In the genomic region with DNA sequence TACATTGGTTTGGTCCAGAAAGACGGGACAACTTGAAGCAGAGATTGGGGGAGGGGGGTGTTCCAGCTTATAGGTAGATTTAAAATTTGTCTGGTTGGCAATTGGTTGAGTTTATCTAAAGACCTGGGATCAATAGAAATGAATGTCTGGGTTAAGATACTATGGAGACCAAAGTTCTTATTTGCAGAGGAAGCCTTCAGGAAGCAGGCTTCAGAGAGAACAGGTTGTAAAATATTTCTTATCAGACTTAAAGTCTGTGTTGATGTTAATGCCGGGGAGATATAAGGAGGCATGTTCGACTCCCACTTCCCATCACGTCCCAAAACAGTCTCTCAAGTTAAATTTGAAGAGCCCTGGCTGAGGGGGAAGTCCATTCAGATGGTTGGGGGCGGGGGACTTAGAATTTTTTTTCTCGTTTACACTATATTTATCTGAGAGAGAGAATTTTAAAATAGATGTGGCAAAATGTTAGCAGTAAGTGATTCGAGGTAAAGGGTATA, we compare ENCODE assay signal across 1 cellular context.
TF ChIP-seq lines count a peak whose summit lies in the region.

No MANE protein-coding gene starts in this region.

TF ChIP-seq in GM23338, 12 proteins besides CTCF, POLR2A, EP300 and RAD21 (continued from another document):
- TF ChIP-seq, protein P1, sequence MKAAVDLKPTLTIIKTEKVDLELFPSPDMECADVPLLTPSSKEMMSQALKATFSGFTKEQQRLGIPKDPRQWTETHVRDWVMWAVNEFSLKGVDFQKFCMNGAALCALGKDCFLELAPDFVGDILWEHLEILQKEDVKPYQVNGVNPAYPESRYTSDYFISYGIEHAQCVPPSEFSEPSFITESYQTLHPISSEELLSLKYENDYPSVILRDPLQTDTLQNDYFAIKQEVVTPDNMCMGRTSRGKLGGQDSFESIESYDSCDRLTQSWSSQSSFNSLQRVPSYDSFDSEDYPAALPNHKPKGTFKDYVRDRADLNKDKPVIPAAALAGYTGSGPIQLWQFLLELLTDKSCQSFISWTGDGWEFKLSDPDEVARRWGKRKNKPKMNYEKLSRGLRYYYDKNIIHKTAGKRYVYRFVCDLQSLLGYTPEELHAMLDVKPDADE (IDR thresholded peaks at IDR 0.05): no peak
- TF ChIP-seq STAT1 (IDR thresholded peaks at IDR 0.05; ENCODE audit: unreplicated experiment): no peak
- no peak for TF ChIP-seq ZNF331 (CRISPR knock-in tag; IDR thresholded peaks at IDR 0.05; ENCODE audit: low read depth)
- no peak for TF ChIP-seq CREB1 (CRISPR knock-in tag; IDR thresholded peaks at IDR 0.05; ENCODE audit: low read depth)
- TF ChIP-seq JUNB (IDR thresholded peaks at IDR 0.05; ENCODE audit: unreplicated experiment): no peak
- no peak for TF ChIP-seq EZH2phosphoT487 (IDR thresholded peaks at IDR 0.05; ENCODE audit: unreplicated experiment)
